Comparison of ENCODE assay signal across 7 cellular contexts in genomic region chr1:207321045-207321789, GRCh38. TPM values are rescaled to one million over a fixed set of nuclear protein-coding genes. Genes with fewer than 3 reads are reported as not detected.
DNase-seq lines count a peak whose midpoint lies in the region; ATAC-seq and TF ChIP-seq lines count a peak whose summit lies in the region.

A gene with protein sequence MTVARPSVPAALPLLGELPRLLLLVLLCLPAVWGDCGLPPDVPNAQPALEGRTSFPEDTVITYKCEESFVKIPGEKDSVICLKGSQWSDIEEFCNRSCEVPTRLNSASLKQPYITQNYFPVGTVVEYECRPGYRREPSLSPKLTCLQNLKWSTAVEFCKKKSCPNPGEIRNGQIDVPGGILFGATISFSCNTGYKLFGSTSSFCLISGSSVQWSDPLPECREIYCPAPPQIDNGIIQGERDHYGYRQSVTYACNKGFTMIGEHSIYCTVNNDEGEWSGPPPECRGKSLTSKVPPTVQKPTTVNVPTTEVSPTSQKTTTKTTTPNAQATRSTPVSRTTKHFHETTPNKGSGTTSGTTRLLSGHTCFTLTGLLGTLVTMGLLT (plus strand): TSS chr1:207321678. CDS start chr1:207321766, 88 bp downstream.

- no peaks in the 10 kb centered on the region for H4K20me1 ChIP-seq in hepatocyte (ENCODE audit: insufficient read depth, poor library complexity, severe bottlenecking)

- TF ChIP-seq CTCF in astrocyte of the spinal cord (IDR thresholded peaks at IDR 0.05; ENCODE audit: low read depth, low read length) (peak; percentile 33), hepatocyte (IDR thresholded peaks at IDR 0.05; ENCODE audit: poor library complexity) (peak; percentile 32)

- H3K36me3 ChIP-seq in hepatocyte (replicated peaks; ENCODE audit: insufficient read depth, low read depth), result no peaks in the 10 kb centered on the region

- H3K9me3 ChIP-seq in hepatocyte (ENCODE audit: low read depth), result no peaks in the 10 kb centered on the region

- H3K9me2 ChIP-seq in hepatocyte (replicated peaks; ENCODE audit: insufficient read depth), result no peaks in the 10 kb centered on the region

- H3K79me2 ChIP-seq in hepatocyte, result no peaks in the 10 kb centered on the region

- peak; percentile 81 for ATAC-seq in GM18499 (IDR thresholded peaks at IDR 0.05; ENCODE audit: insufficient read depth, unreplicated experiment)
- ATAC-seq in HG02885 (IDR thresholded peaks at IDR 0.05; ENCODE audit: poor library complexity, unreplicated experiment), result peak; percentile 93

- WGBS in hepatocyte (ENCODE audit: low lambda C conversion rate, missing lambda C conversion rate), result 1% methylated on average over 42 of the region's 53 CpGs

- H3K4me3 ChIP-seq in astrocyte of the spinal cord (ENCODE audit: low read depth, low read length), result peak within 1 kb of the TSS; percentile 86
- peak within 1 kb of the TSS; percentile 77 for H3K4me3 ChIP-seq in hepatocyte

- in situ Hi-C loops in astrocyte of the spinal cord (cut with HindIII; ENCODE audit: low sequenced_read_pairs), result no loop called here

- DNase-seq in NCI-H187 treated with DMSO at 0.1 percent for 48 hours (lab: John Stamatoyannopoulos, UW) (peak; percentile 82), T1000 (lab: John Stamatoyannopoulos, UW) (peak; percentile 98), astrocyte of the spinal cord (ENCODE audit: low read depth, low spot score) (peak; percentile 97), hepatocyte (ENCODE audit: low spot score) (peak; percentile 95), retina (peak; percentile 93)

- H2AFZ ChIP-seq in hepatocyte, result peak within 1 kb of the TSS; percentile 80

- peak within 1 kb of the TSS; percentile 84 for H3K4me2 ChIP-seq in hepatocyte

- H3K27ac ChIP-seq in hepatocyte, result peak within 1 kb of the TSS; percentile 95

- H3K27me3 ChIP-seq in hepatocyte, result no peaks in the 10 kb centered on the region

- H3K4me1 ChIP-seq in hepatocyte (ENCODE audit: insufficient read depth), result peaks cover 11% of the 10 kb centered on the region

RNA-seq across cellular contexts. Expression of the gene that starts here (rescaled TPM):
- total RNA-seq in hepatocyte, result 41.1 and 61.5 TPM in 2 replicates
- polyA plus RNA-seq in hepatocyte, result 57.5 and 72.4 TPM in 2 replicates

Comparison
In these comparisons a context has a peak if more than half of its experiments do, and no peak if none do; other contexts are left out.
1. Peak in every context shown above with its lines: DNase-seq, ATAC-seq, H3K4me3 ChIP-seq and H3K27ac ChIP-seq.